ENCODE assay signal across 32 cellular contexts in the genomic region with DNA sequence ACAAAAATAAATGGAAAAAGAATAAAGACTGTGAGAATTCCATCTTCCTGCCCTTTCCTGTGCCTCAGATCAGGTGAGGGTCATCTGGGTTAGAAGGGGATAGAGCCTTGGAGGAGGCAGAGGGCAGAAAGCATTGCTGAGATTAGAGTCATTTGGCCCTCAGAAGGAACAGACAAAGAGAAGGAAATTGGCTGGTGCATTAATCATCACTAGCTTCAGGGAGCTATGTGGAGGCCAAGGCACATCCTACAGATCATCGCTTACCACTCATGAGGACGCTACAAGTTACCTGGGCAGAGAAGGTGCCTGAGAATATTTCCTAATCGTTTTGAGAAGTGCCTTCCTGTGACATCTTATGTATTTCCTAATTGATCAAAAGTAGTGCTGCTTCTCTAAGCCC.
"Had no signal": no experiment of that assay in that cellular context is flagged by ENCODE, and none has a peak within 500 bp of the region (broad histone marks: within the 10 kb centered on the region; RNA-seq: fewer than 3 reads in every experiment).

No MANE protein-coding gene starts in this region.

- H2AFZ ChIP-seq: parathyroid adenoma had no signal

- H3K79me2 ChIP-seq: parathyroid adenoma had no signal

- H3K27ac ChIP-seq: body of pancreas, esophagus muscularis mucosa, parathyroid adenoma, psoas muscle, sigmoid colon, vagina had no signal

- H3K36me3 Mint-ChIP-seq: activated CD8-positive, alpha-beta memory T cell treated with anti-CD3 and anti-CD28 coated beads, Interleukin-2, amount 10 ng/mL, durations not matched to agents 7 days and 5 days; activated naive CD8-positive, alpha-beta T cell; mesothelial cell of epicardium; naive thymus-derived CD4-positive, alpha-beta T cell; stimulated activated memory B cell treated with anti-CD40 and anti-IgM and Interleukin-4, amounts not matched to agents 10 μg/mL and 1 μg/mL and 100 μg/mL, for 72 hours; type B pancreatic cell had no signal

- H3K4me1 ChIP-seq: body of pancreas, esophagus muscularis mucosa, parathyroid adenoma, psoas muscle, sigmoid colon, vagina had no signal

- H3K4me3 Mint-ChIP-seq: activated CD4-positive, alpha-beta T cell treated with anti-CD3 and anti-CD28 coated beads for 36 hours; activated CD8-positive, alpha-beta memory T cell treated with anti-CD3 and anti-CD28 coated beads, Interleukin-2, amount 10 ng/mL, durations not matched to agents 7 days and 5 days; activated CD8-positive, alpha-beta T cell treated with anti-CD3 and anti-CD28 coated beads, Interleukin-2, amount 10 ng/mL, durations not matched to agents 7 days and 5 days; activated naive CD8-positive, alpha-beta T cell; effector memory CD8-positive, alpha-beta T cell; mesothelial cell of epicardium; naive thymus-derived CD4-positive, alpha-beta T cell; stimulated activated memory B cell treated with anti-CD40 and anti-IgM and Interleukin-4, amounts not matched to agents 10 μg/mL and 1 μg/mL and 100 μg/mL, for 72 hours; stimulated activated naive CD8-positive, alpha-beta T cell treated with anti-CD3 and anti-CD28 coated beads, Interleukin-15, amount 100 ng/mL, for 72 hours; T-helper 2 cell treated with Interferon-gamma antibody and Interleukin-4, amounts not matched to agents 5 μg/mL and 100 μg/mL, for 36 hours; type B pancreatic cell had no signal

- H3K27me3 Mint-ChIP-seq: activated CD8-positive, alpha-beta memory T cell treated with anti-CD3 and anti-CD28 coated beads, Interleukin-2, amount 10 ng/mL, durations not matched to agents 7 days and 5 days; stimulated activated naive CD8-positive, alpha-beta T cell treated with anti-CD3 and anti-CD28 coated beads, Interleukin-15, amount 100 ng/mL, for 72 hours; type B pancreatic cell had no signal

- H3K4me1 Mint-ChIP-seq: activated CD4-positive, alpha-beta T cell treated with anti-CD3 and anti-CD28 coated beads for 36 hours; activated CD8-positive, alpha-beta memory T cell treated with anti-CD3 and anti-CD28 coated beads, Interleukin-2, amount 10 ng/mL, durations not matched to agents 7 days and 5 days; mesothelial cell of epicardium; naive thymus-derived CD4-positive, alpha-beta T cell; stimulated activated memory B cell treated with anti-CD40 and anti-IgM and Interleukin-4, amounts not matched to agents 10 μg/mL and 1 μg/mL and 100 μg/mL, for 72 hours; stimulated activated naive CD8-positive, alpha-beta T cell treated with anti-CD3 and anti-CD28 coated beads, Interleukin-15, amount 100 ng/mL, for 72 hours had no signal

- H3K36me3 ChIP-seq: vagina had no signal

- H3K9ac ChIP-seq: parathyroid adenoma had no signal

- DNase-seq: activated CD4-positive, alpha-beta T cell treated with anti-CD3 and anti-CD28 coated beads for 36 hours; activated CD4-positive, CD25-positive, alpha-beta regulatory T cell; activated CD8-positive, alpha-beta memory T cell treated with anti-CD3 and anti-CD28 coated beads, Interleukin-2, amount 10 ng/mL, durations not matched to agents 7 days and 5 days; activated CD8-positive, alpha-beta T cell treated with anti-CD3 and anti-CD28 coated beads, Interleukin-2, amount 10 ng/mL, durations not matched to agents 7 days and 5 days; activated naive CD4-positive, alpha-beta T cell treated with Interleukin-2 at 50 U/mL for 16 hours; activated T-cell treated with anti-CD3 and anti-CD28 coated beads, Interleukin-2, amount 50 U/mL, for 48 hours; anterior cingulate cortex; body of pancreas; cortex of kidney; effector memory CD8-positive, alpha-beta T cell; glutamatergic neuron; left colon; naive thymus-derived CD4-positive, alpha-beta T cell; nucleus accumbens; psoas muscle; sigmoid colon; small intestine; stimulated activated CD4-positive, alpha-beta T cell treated with anti-CD3 and anti-CD28 coated beads, Interleukin-1b, Interleukin-23, amount 100 ng/mL, for 48 hours; stimulated activated CD4-positive, alpha-beta T cell treated with anti-CD3 and anti-CD28 coated beads, Interleukin-4, amount 100 ng/mL, for 4 hours; stimulated activated CD8-positive, alpha-beta memory T cell treated with anti-CD3 and anti-CD28 coated beads, Interleukin-4, amount 100 ng/mL, for 48 hours; stimulated activated naive CD8-positive, alpha-beta T cell treated with anti-CD3 and anti-CD28 coated beads, Interleukin-15, amount 100 ng/mL, for 72 hours; substantia nigra had no signal

- FAIRE-seq: frontal cortex, islet of Langerhans, small intestine had no signal

- H3K27ac Mint-ChIP-seq: activated CD4-positive, alpha-beta T cell treated with anti-CD3 and anti-CD28 coated beads for 36 hours; activated CD8-positive, alpha-beta memory T cell treated with anti-CD3 and anti-CD28 coated beads, Interleukin-2, amount 10 ng/mL, durations not matched to agents 7 days and 5 days; activated CD8-positive, alpha-beta T cell treated with anti-CD3 and anti-CD28 coated beads, Interleukin-2, amount 10 ng/mL, durations not matched to agents 7 days and 5 days; activated naive CD8-positive, alpha-beta T cell; effector memory CD8-positive, alpha-beta T cell; mesothelial cell of epicardium; naive thymus-derived CD4-positive, alpha-beta T cell; stimulated activated memory B cell treated with anti-CD40 and anti-IgM and Interleukin-4, amounts not matched to agents 10 μg/mL and 1 μg/mL and 100 μg/mL, for 72 hours; stimulated activated naive CD8-positive, alpha-beta T cell treated with anti-CD3 and anti-CD28 coated beads, Interleukin-15, amount 100 ng/mL, for 72 hours; T-helper 2 cell treated with Interferon-gamma antibody and Interleukin-4, amounts not matched to agents 5 μg/mL and 100 μg/mL, for 36 hours; type B pancreatic cell had no signal

- H3K9me3 Mint-ChIP-seq: effector memory CD8-positive, alpha-beta T cell; T-helper 2 cell treated with Interferon-gamma antibody and Interleukin-4, amounts not matched to agents 5 μg/mL and 100 μg/mL, for 36 hours; type B pancreatic cell had no signal

- H3K27me3 ChIP-seq: body of pancreas, esophagus muscularis mucosa, sigmoid colon, vagina had no signal

- H3K4me3 ChIP-seq: body of pancreas, esophagus muscularis mucosa, psoas muscle, sigmoid colon, vagina had no signal

- H3K9me3 ChIP-seq: body of pancreas, psoas muscle, sigmoid colon, vagina had no signal
